In genomic region chr14:98634043-98634820, GRCh38 we compare ENCODE assay signal across 12 cellular contexts.
DNase-seq lines count a peak whose midpoint lies in the region; TF ChIP-seq lines count a peak whose summit lies in the region.
"Had no signal": no experiment of that assay in that cellular context is flagged by ENCODE, and none has a peak within 500 bp of the region (broad histone marks: within the 10 kb centered on the region; RNA-seq: fewer than 3 reads in every experiment).

No MANE protein-coding gene starts in this region.

- H3K27ac ChIP-seq in esophagus muscularis mucosa (replicated peaks in 1 of 4), result no peak overlapping the region
- H3K27ac ChIP-seq: RWPE1 had no signal

- intact Hi-C loops in esophagus muscularis mucosa (cut with DNase I), result no loop called here

- H3K36me3 ChIP-seq in esophagus muscularis mucosa, result no peaks in the 10 kb centered on the region

- no peak for TF ChIP-seq EP300 in esophagus muscularis mucosa (IDR thresholded peaks at IDR 0.05)

- WGBS in esophagus muscularis mucosa, result 69% methylated on average over 6 of the region's 6 CpGs

- DNase-seq in NCI-H2107 treated with DMSO at 0.1 percent for 48 hours (lab: John Stamatoyannopoulos, UW; ENCODE audit: unreplicated experiment), result peak; percentile 46
- DNase-seq in NCI-H2107 (lab: John Stamatoyannopoulos, UW), result no peak
- DNase-seq in D341Med (ENCODE audit: low spot score), result peak; percentile 54
- peak; percentile 38 for DNase-seq in NCI-H524 treated with DMSO at 0.1 percent for 48 hours (lab: John Stamatoyannopoulos, UW)
- DNase-seq in esophagus muscularis mucosa (ENCODE audit: extremely low spot score), result peak; percentile 81
- DNase-seq in dermis blood vessel endothelial cell, result no peak
- DNase-seq in COLO668 (lab: John Stamatoyannopoulos, UW; ENCODE audit: unreplicated experiment), result no peak
- DNase-seq in DMS 273 (lab: John Stamatoyannopoulos, UW; ENCODE audit: unreplicated experiment), result no peak
- DNase-seq: DND-41, NCI-H2081 treated with DMSO at 0.1 percent for 48 hours, T-helper 17 cell had no signal

- no peaks in the 10 kb centered on the region for H3K27me3 ChIP-seq in esophagus muscularis mucosa

- no peak for TF ChIP-seq POLR2A in esophagus muscularis mucosa (IDR thresholded peaks at IDR 0.05; ENCODE audit: low read depth)

- no peak overlapping the region for H3K4me3 ChIP-seq in esophagus muscularis mucosa

- no peak for TF ChIP-seq CTCF in esophagus muscularis mucosa (IDR thresholded peaks at IDR 0.05)

- H3K9me3 ChIP-seq in esophagus muscularis mucosa, result no peaks in the 10 kb centered on the region

- H3K4me1 ChIP-seq in esophagus muscularis mucosa, result no peaks in the 10 kb centered on the region

Comparison
In these comparisons a context has a peak if more than half of its experiments do, and no peak if none do; other contexts are left out.
1. DNase-seq: peak in NCI-H2107 treated with DMSO at 0.1 percent for 48 hours (single experiment), D341Med (single experiment), NCI-H524 treated with DMSO at 0.1 percent for 48 hours (single experiment) and esophagus muscularis mucosa (single experiment); none in NCI-H2107 (single experiment), dermis blood vessel endothelial cell (single experiment), COLO668 (single experiment) and DMS 273 (single experiment).